In genomic region chr2:96865654-96866053, GRCh38 we compare ENCODE assay signal across 23 cellular contexts. TPM values are rescaled to one million over a fixed set of nuclear protein-coding genes. Genes with fewer than 3 reads are reported as not detected.
DNase-seq lines count a peak whose midpoint lies in the region; FAIRE-seq and TF ChIP-seq lines count a peak whose summit lies in the region.
"Had no signal": no experiment of that assay in that cellular context is flagged by ENCODE, and none has a peak within 500 bp of the region (broad histone marks: within the 10 kb centered on the region; RNA-seq: fewer than 3 reads in every experiment).

No MANE protein-coding gene starts in this region.

- intact Hi-C loops in activated T-helper 1 cell treated with anti-CD3 and anti-CD28 coated beads, Interleukin-12 subunit alpha, Interleukin-12 subunit beta, Interleukin-2, Interleukin-4 antibody, amounts not matched to agents 30 ng/mL and 10 ng/mL and 1 ng/mL, durations not matched to agents 14 hours and 24 hours and 36 hours (cut with micrococcal nuclease): no loop called here
- intact Hi-C loops in activated CD4-positive, alpha-beta T cell treated with anti-CD3 and anti-CD28 coated beads, Interleukin-2, amount 10 ng/mL, durations not matched to agents 24 days and 14 days (cut with micrococcal nuclease): no loop called here

- peaks cover 41% of the 10 kb centered on the region for H3K36me3 Mint-ChIP-seq in activated T-cell treated with anti-CD3 and anti-CD28 coated beads, Interleukin-2, amount 50 U/mL, for 24 hours (ENCODE audit: low read depth)
- H3K36me3 Mint-ChIP-seq in activated T-helper 1 cell treated with anti-CD3 and anti-CD28 coated beads, Interleukin-12 subunit alpha, Interleukin-12 subunit beta, Interleukin-2, Interleukin-4 antibody, amounts not matched to agents 30 ng/mL and 10 ng/mL and 1 ng/mL, durations not matched to agents 14 hours and 24 hours and 36 hours (ENCODE audit: low read depth): peaks cover 17% of the 10 kb centered on the region
- H3K36me3 Mint-ChIP-seq in mesothelial cell of epicardium: peaks cover 16% of the 10 kb centered on the region
- peaks cover 16% of the 10 kb centered on the region for H3K36me3 Mint-ChIP-seq in activated CD4-positive, alpha-beta T cell treated with anti-CD3 and anti-CD28 coated beads, Interleukin-2, amount 10 ng/mL, durations not matched to agents 24 days and 14 days (ENCODE audit: low read depth)

- H3K9me3 ChIP-seq in stomach smooth muscle (ENCODE audit: control insufficient read depth in 2 of 2, low read length in 2 of 2): no peaks in the 10 kb centered on the region
- H3K9me3 ChIP-seq: adrenal gland, BE2C, gastrocnemius medialis had no signal

- no peak for FAIRE-seq in GM19239 (lab: Jason Lieb, UNC)
- FAIRE-seq: A204.1 had no signal

- H3K9me3 Mint-ChIP-seq in activated T-cell treated with anti-CD3 and anti-CD28 coated beads, Interleukin-2, amount 50 U/mL, for 24 hours: no peaks in the 10 kb centered on the region
- H3K9me3 Mint-ChIP-seq in activated T-helper 1 cell treated with anti-CD3 and anti-CD28 coated beads, Interleukin-12 subunit alpha, Interleukin-12 subunit beta, Interleukin-2, Interleukin-4 antibody, amounts not matched to agents 30 ng/mL and 10 ng/mL and 1 ng/mL, durations not matched to agents 14 hours and 24 hours and 36 hours: no peaks in the 10 kb centered on the region
- no peaks in the 10 kb centered on the region for H3K9me3 Mint-ChIP-seq in mesothelial cell of epicardium
- no peaks in the 10 kb centered on the region for H3K9me3 Mint-ChIP-seq in activated CD4-positive, alpha-beta T cell treated with anti-CD3 and anti-CD28 coated beads, Interleukin-2, amount 10 ng/mL, durations not matched to agents 24 days and 14 days
- H3K9me3 Mint-ChIP-seq: activated B cell treated with CpG ODN at 0.5 μM for 24 hours; activated T-helper 2 cell treated with anti-CD3 and anti-CD28 coated beads, Interferon-gamma antibody, Interleukin-2, Interleukin-4, amounts not matched to agents 10 μg/mL and 5 μg/mL and 100 μg/mL, durations not matched to agents 14 hours and 24 hours and 36 hours had no signal

- peak overlapping the region; percentile 95 for H3K27ac ChIP-seq in stomach smooth muscle (ENCODE audit: low read length)
- H3K27ac ChIP-seq: cardiac muscle cell had no signal

- no peak for DNase-seq in activated T-cell treated with anti-CD3 and anti-CD28 coated beads, Interleukin-2, amount 50 U/mL, for 24 hours
- no peak for DNase-seq in activated T-cell treated with anti-CD3 and anti-CD28 coated beads, Interleukin-2, amount 50 U/mL, for 48 hours
- DNase-seq in activated T-helper 1 cell treated with anti-CD3 and anti-CD28 coated beads, Interleukin-12 subunit alpha, Interleukin-12 subunit beta, Interleukin-2, Interleukin-4 antibody, amounts not matched to agents 30 ng/mL and 10 ng/mL and 1 ng/mL, durations not matched to agents 14 hours and 24 hours and 36 hours (ENCODE audit: low spot score): no peak
- DNase-seq in mesothelial cell of epicardium (ENCODE audit: low spot score in 2 of 2, unreplicated experiment in 2 of 2): no peak
- no peak for DNase-seq in GM19239 (ENCODE audit: insufficient read length, low spot score)
- no peak for DNase-seq in activated CD4-positive, alpha-beta T cell treated with anti-CD3 and anti-CD28 coated beads, Interleukin-2, amount 10 ng/mL, durations not matched to agents 24 days and 14 days
- no peak for DNase-seq in HK-2 (ENCODE audit: unreplicated experiment)
- DNase-seq: activated B cell treated with CpG ODN at 0.5 μM for 24 hours; adrenal gland; BE2C; gastrocnemius medialis; GDM1; left cardiac atrium; NCI-H1105 treated with DMSO at 0.1 percent for 48 hours; NCI-H2107; NCI-H524 treated with DMSO at 0.1 percent for 48 hours; SHP77 treated with DMSO at 0.1 percent for 48 hours; stimulated activated CD4-positive, alpha-beta T cell treated with anti-CD3 and anti-CD28 coated beads, Interleukin-2, amount 100 ng/mL, for 24 hours; stimulated activated naive CD8-positive, alpha-beta T cell treated with anti-CD3 and anti-CD28 coated beads, Interleukin-15, Interleukin-2, amounts not matched to agents 100 U/mL and 50 U/mL, for 24 hours had no signal

- no peak for TF ChIP-seq CTCF in mesothelial cell of epicardium (IDR thresholded peaks at IDR 0.05; ENCODE audit: unreplicated experiment)

- H3K4me1 Mint-ChIP-seq in activated T-cell treated with anti-CD3 and anti-CD28 coated beads, Interleukin-2, amount 50 U/mL, for 24 hours (ENCODE audit: low read depth): peaks cover 24% of the 10 kb centered on the region
- peaks cover 22% of the 10 kb centered on the region for H3K4me1 Mint-ChIP-seq in activated T-helper 1 cell treated with anti-CD3 and anti-CD28 coated beads, Interleukin-12 subunit alpha, Interleukin-12 subunit beta, Interleukin-2, Interleukin-4 antibody, amounts not matched to agents 30 ng/mL and 10 ng/mL and 1 ng/mL, durations not matched to agents 14 hours and 24 hours and 36 hours (ENCODE audit: low read depth)
- H3K4me1 Mint-ChIP-seq in mesothelial cell of epicardium: peaks cover 18% of the 10 kb centered on the region
- H3K4me1 Mint-ChIP-seq in activated CD4-positive, alpha-beta T cell treated with anti-CD3 and anti-CD28 coated beads, Interleukin-2, amount 10 ng/mL, durations not matched to agents 24 days and 14 days: peaks cover 19% of the 10 kb centered on the region

- H3K9ac ChIP-seq in stomach smooth muscle (ENCODE audit: low read length in 2 of 2): no peak overlapping the region

- peak overlapping the region; percentile 60 for H3K27ac Mint-ChIP-seq in activated T-cell treated with anti-CD3 and anti-CD28 coated beads, Interleukin-2, amount 50 U/mL, for 24 hours
- no peak overlapping the region for H3K27ac Mint-ChIP-seq in activated T-helper 1 cell treated with anti-CD3 and anti-CD28 coated beads, Interleukin-12 subunit alpha, Interleukin-12 subunit beta, Interleukin-2, Interleukin-4 antibody, amounts not matched to agents 30 ng/mL and 10 ng/mL and 1 ng/mL, durations not matched to agents 14 hours and 24 hours and 36 hours
- peak overlapping the region; percentile 45 for H3K27ac Mint-ChIP-seq in mesothelial cell of epicardium
- H3K27ac Mint-ChIP-seq in activated CD4-positive, alpha-beta T cell treated with anti-CD3 and anti-CD28 coated beads, Interleukin-2, amount 10 ng/mL, durations not matched to agents 24 days and 14 days: no peak overlapping the region
- H3K27ac Mint-ChIP-seq: activated B cell treated with CpG ODN at 0.5 μM for 24 hours; activated T-helper 2 cell treated with anti-CD3 and anti-CD28 coated beads, Interferon-gamma antibody, Interleukin-2, Interleukin-4, amounts not matched to agents 10 μg/mL and 5 μg/mL and 100 μg/mL, durations not matched to agents 14 hours and 24 hours and 36 hours had no signal

- peaks cover 49% of the 10 kb centered on the region for H3K4me1 ChIP-seq in stomach smooth muscle (ENCODE audit: control insufficient read depth, insufficient read depth, low read length)
- H3K4me1 ChIP-seq: BE2C had no signal

- no peak overlapping the region for H3K4me3 ChIP-seq in stomach smooth muscle (ENCODE audit: low read length in 2 of 2)
- H3K4me3 ChIP-seq: adrenal gland, cardiac muscle cell, gastrocnemius medialis had no signal

- H3K4me3 Mint-ChIP-seq in activated T-cell treated with anti-CD3 and anti-CD28 coated beads, Interleukin-2, amount 50 U/mL, for 24 hours: no peak overlapping the region
- H3K4me3 Mint-ChIP-seq in activated T-helper 1 cell treated with anti-CD3 and anti-CD28 coated beads, Interleukin-12 subunit alpha, Interleukin-12 subunit beta, Interleukin-2, Interleukin-4 antibody, amounts not matched to agents 30 ng/mL and 10 ng/mL and 1 ng/mL, durations not matched to agents 14 hours and 24 hours and 36 hours: peak overlapping the region; percentile 33
- H3K4me3 Mint-ChIP-seq in mesothelial cell of epicardium: peak overlapping the region; percentile 30
- H3K4me3 Mint-ChIP-seq in activated CD4-positive, alpha-beta T cell treated with anti-CD3 and anti-CD28 coated beads, Interleukin-2, amount 10 ng/mL, durations not matched to agents 24 days and 14 days: no peak overlapping the region
- H3K4me3 Mint-ChIP-seq: activated B cell treated with CpG ODN at 0.5 μM for 24 hours had no signal

- H3K27me3 Mint-ChIP-seq in activated T-cell treated with anti-CD3 and anti-CD28 coated beads, Interleukin-2, amount 50 U/mL, for 24 hours: peaks cover 4% of the 10 kb centered on the region
- peaks cover 2% of the 10 kb centered on the region for H3K27me3 Mint-ChIP-seq in activated T-helper 1 cell treated with anti-CD3 and anti-CD28 coated beads, Interleukin-12 subunit alpha, Interleukin-12 subunit beta, Interleukin-2, Interleukin-4 antibody, amounts not matched to agents 30 ng/mL and 10 ng/mL and 1 ng/mL, durations not matched to agents 14 hours and 24 hours and 36 hours (ENCODE audit: insufficient read depth)
- H3K27me3 Mint-ChIP-seq in mesothelial cell of epicardium (ENCODE audit: low read depth): no peaks in the 10 kb centered on the region
- H3K27me3 Mint-ChIP-seq in activated CD4-positive, alpha-beta T cell treated with anti-CD3 and anti-CD28 coated beads, Interleukin-2, amount 10 ng/mL, durations not matched to agents 24 days and 14 days: peaks cover 2% of the 10 kb centered on the region

- peaks cover 43 to 58% of the 10 kb centered on the region in 2 donors for H3K36me3 ChIP-seq in stomach smooth muscle (ENCODE audit: control insufficient read depth in 2 of 2, insufficient read depth in 2 of 2, low read length in 2 of 2)

- H3K27me3 ChIP-seq in stomach smooth muscle (ENCODE audit: control insufficient read depth in 1 of 2, insufficient read depth in 2 of 2, low read length in 2 of 2): no peaks in the 10 kb centered on the region
- H3K27me3 ChIP-seq: adrenal gland, BE2C, cardiac muscle cell, gastrocnemius medialis had no signal

RNA-seq across cellular contexts. Expression of gene SEMA4C, which starts 4.2 kb away (rescaled TPM):
- total RNA-seq in activated T-helper 1 cell treated with anti-CD3 and anti-CD28 coated beads, Interleukin-12 subunit alpha, Interleukin-12 subunit beta, Interleukin-2, Interleukin-4 antibody, amounts not matched to agents 30 ng/mL and 10 ng/mL and 1 ng/mL, durations not matched to agents 14 hours and 24 hours and 36 hours: 18.7 and 20.6 TPM in 2 replicates
- 98.6 to 103 TPM (median 102 TPM) in 3 replicates for total RNA-seq in mesothelial cell of epicardium
- total RNA-seq in activated CD4-positive, alpha-beta T cell treated with anti-CD3 and anti-CD28 coated beads, Interleukin-2, amount 10 ng/mL, durations not matched to agents 24 days and 14 days: 23.8 and 26.1 TPM in 2 replicates

RNA-seq across cellular contexts. Expression of gene ANKRD39, which starts 7.8 kb away (rescaled TPM):
- 40.8 and 41.1 TPM in 2 replicates for total RNA-seq in activated T-helper 1 cell treated with anti-CD3 and anti-CD28 coated beads, Interleukin-12 subunit alpha, Interleukin-12 subunit beta, Interleukin-2, Interleukin-4 antibody, amounts not matched to agents 30 ng/mL and 10 ng/mL and 1 ng/mL, durations not matched to agents 14 hours and 24 hours and 36 hours
- total RNA-seq in mesothelial cell of epicardium: 15.9 to 17.6 TPM (median 17.4 TPM) in 3 replicates
- total RNA-seq in activated CD4-positive, alpha-beta T cell treated with anti-CD3 and anti-CD28 coated beads, Interleukin-2, amount 10 ng/mL, durations not matched to agents 24 days and 14 days: 37.0 and 44.0 TPM in 2 replicates

RNA-seq across cellular contexts. Expression of gene ANKRD23, which starts 21.8 kb away (rescaled TPM):
- total RNA-seq in activated T-helper 1 cell treated with anti-CD3 and anti-CD28 coated beads, Interleukin-12 subunit alpha, Interleukin-12 subunit beta, Interleukin-2, Interleukin-4 antibody, amounts not matched to agents 30 ng/mL and 10 ng/mL and 1 ng/mL, durations not matched to agents 14 hours and 24 hours and 36 hours: 8.2 and 8.8 TPM in 2 replicates
- 10.1 to 12.5 TPM (median 12.5 TPM) in 3 replicates for total RNA-seq in mesothelial cell of epicardium
- 6.7 and 8.4 TPM in 2 replicates for total RNA-seq in activated CD4-positive, alpha-beta T cell treated with anti-CD3 and anti-CD28 coated beads, Interleukin-2, amount 10 ng/mL, durations not matched to agents 24 days and 14 days

RNA-seq across cellular contexts. Expression of gene CNNM3, which starts 49.6 kb away (rescaled TPM):
- 26.1 and 31.4 TPM in 2 replicates for total RNA-seq in activated T-helper 1 cell treated with anti-CD3 and anti-CD28 coated beads, Interleukin-12 subunit alpha, Interleukin-12 subunit beta, Interleukin-2, Interleukin-4 antibody, amounts not matched to agents 30 ng/mL and 10 ng/mL and 1 ng/mL, durations not matched to agents 14 hours and 24 hours and 36 hours
- 24.9 to 27.5 TPM (median 26.5 TPM) in 3 replicates for total RNA-seq in mesothelial cell of epicardium
- total RNA-seq in activated CD4-positive, alpha-beta T cell treated with anti-CD3 and anti-CD28 coated beads, Interleukin-2, amount 10 ng/mL, durations not matched to agents 24 days and 14 days: 29.4 and 30.5 TPM in 2 replicates

Comparison
In these comparisons a context has a peak if more than half of its experiments do, and no peak if none do; other contexts are left out.
1. H3K27ac Mint-ChIP-seq: peak in activated T-cell treated with anti-CD3 and anti-CD28 coated beads, Interleukin-2, amount 50 U/mL, for 24 hours (single experiment) and mesothelial cell of epicardium (single experiment); none in activated T-helper 1 cell treated with anti-CD3 and anti-CD28 coated beads, Interleukin-12 subunit alpha, Interleukin-12 subunit beta, Interleukin-2, Interleukin-4 antibody, amounts not matched to agents 30 ng/mL and 10 ng/mL and 1 ng/mL, durations not matched to agents 14 hours and 24 hours and 36 hours (single experiment) and activated CD4-positive, alpha-beta T cell treated with anti-CD3 and anti-CD28 coated beads, Interleukin-2, amount 10 ng/mL, durations not matched to agents 24 days and 14 days (single experiment).
2. H3K4me3 Mint-ChIP-seq: peak in activated T-helper 1 cell treated with anti-CD3 and anti-CD28 coated beads, Interleukin-12 subunit alpha, Interleukin-12 subunit beta, Interleukin-2, Interleukin-4 antibody, amounts not matched to agents 30 ng/mL and 10 ng/mL and 1 ng/mL, durations not matched to agents 14 hours and 24 hours and 36 hours (single experiment) and mesothelial cell of epicardium (single experiment); none in activated T-cell treated with anti-CD3 and anti-CD28 coated beads, Interleukin-2, amount 50 U/mL, for 24 hours (single experiment) and activated CD4-positive, alpha-beta T cell treated with anti-CD3 and anti-CD28 coated beads, Interleukin-2, amount 10 ng/mL, durations not matched to agents 24 days and 14 days (single experiment).